28 cellular contexts compared by ENCODE assay signal in genomic region chr11:5983443-5983842, GRCh38. TPM values are rescaled to one million over a fixed set of nuclear protein-coding genes. Genes with fewer than 3 reads are reported as not detected.
"Had no signal": no experiment of that assay in that cellular context is flagged by ENCODE, and none has a peak within 500 bp of the region (broad histone marks: within the 10 kb centered on the region; RNA-seq: fewer than 3 reads in every experiment).

No MANE protein-coding gene starts in this region.

- H3K27ac ChIP-seq: cardiac muscle cell, epithelial cell of prostate, lower lobe of right lung, psoas muscle, thyroid gland had no signal

- H3K36me3 ChIP-seq: cardiac muscle cell, lower lobe of right lung, thyroid gland had no signal

- H3K9me3 Mint-ChIP-seq: activated naive CD8-positive, alpha-beta T cell treated with anti-CD3 and anti-CD28 coated beads, Interleukin-2, amount 10 ng/mL, durations not matched to agents 7 days and 5 days; effector memory CD8-positive, alpha-beta T cell had no signal

- H3K9me3 ChIP-seq: psoas muscle, thyroid gland had no signal

- H3K36me3 Mint-ChIP-seq: activated CD4-positive, alpha-beta memory T cell treated with anti-CD3 and anti-CD28 coated beads for 36 hours; activated naive CD8-positive, alpha-beta T cell treated with anti-CD3 and anti-CD28 coated beads, Interleukin-2, amount 10 ng/mL, durations not matched to agents 7 days and 5 days had no signal

- H3K4me3 Mint-ChIP-seq: activated B cell treated with CpG ODN at 0.5 μM for 24 hours; activated CD4-positive, alpha-beta memory T cell treated with anti-CD3 and anti-CD28 coated beads for 36 hours; activated naive CD8-positive, alpha-beta T cell treated with anti-CD3 and anti-CD28 coated beads, Interleukin-2, amount 10 ng/mL, durations not matched to agents 7 days and 5 days; activated T-helper 17 cell treated with anti-CD3 and anti-CD28 coated beads, Interleukin-2, amount 50 U/mL, for 72 hours; effector memory CD8-positive, alpha-beta T cell had no signal

- H3K4me1 ChIP-seq: lower lobe of right lung, psoas muscle, thyroid gland had no signal

- H3K4me3 ChIP-seq: cardiac muscle cell, lower lobe of right lung, psoas muscle, thyroid gland had no signal

- H3K4me1 Mint-ChIP-seq: activated B cell treated with CpG ODN at 0.5 μM for 24 hours; activated naive CD8-positive, alpha-beta T cell treated with anti-CD3 and anti-CD28 coated beads, Interleukin-2, amount 10 ng/mL, durations not matched to agents 7 days and 5 days; activated T-helper 17 cell treated with anti-CD3 and anti-CD28 coated beads, Interleukin-2, amount 50 U/mL, for 72 hours had no signal

- DNase-seq: activated B cell treated with CpG ODN at 0.5 μM for 24 hours; activated CD4-positive, alpha-beta memory T cell treated with anti-CD3 and anti-CD28 coated beads for 36 hours; activated CD4-positive, alpha-beta T cell treated with anti-CD3 and anti-CD28 coated beads for 4 hours; activated naive CD4-positive, alpha-beta T cell treated with Interleukin-2 at 50 U/mL for 16 hours; activated naive CD8-positive, alpha-beta T cell treated with anti-CD3 and anti-CD28 coated beads, Interleukin-2, amount 10 ng/mL, durations not matched to agents 7 days and 5 days; activated T-cell treated with anti-CD3 and anti-CD28 coated beads for 4 hours; amygdala; dermis blood vessel endothelial cell; effector memory CD8-positive, alpha-beta T cell; hypothalamus; lower lobe of right lung; psoas muscle; right cardiac atrium; stimulated activated CD4-positive, alpha-beta T cell treated with anti-CD3 and anti-CD28 coated beads, Interleukin-2, amount 100 ng/mL, for 24 hours; stimulated activated naive CD4-positive, alpha-beta T cell treated with Interleukin-2 at 50 U/mL for 16 hours; thyroid gland had no signal

- H3K27ac Mint-ChIP-seq: activated B cell treated with CpG ODN at 0.5 μM for 24 hours; activated CD4-positive, alpha-beta memory T cell treated with anti-CD3 and anti-CD28 coated beads for 36 hours; activated naive CD8-positive, alpha-beta T cell treated with anti-CD3 and anti-CD28 coated beads, Interleukin-2, amount 10 ng/mL, durations not matched to agents 7 days and 5 days; activated T-helper 17 cell treated with anti-CD3 and anti-CD28 coated beads, Interleukin-2, amount 50 U/mL, for 72 hours; effector memory CD8-positive, alpha-beta T cell had no signal

- H3K27me3 ChIP-seq: cardiac muscle cell, thyroid gland had no signal

- ATAC-seq: activated T-helper 17 cell treated with anti-CD3 and anti-CD28 coated beads, Interleukin-2, amount 50 U/mL, for 72 hours; effector memory CD8-positive, alpha-beta T cell; lower lobe of right lung; psoas muscle; right cardiac atrium had no signal

RNA-seq across cellular contexts. Expression of gene OR52L1, which starts 3.3 kb away (rescaled TPM):
- total RNA-seq: activated B cell treated with CpG ODN at 0.5 μM for 24 hours; activated CD4-positive, alpha-beta memory T cell treated with anti-CD3 and anti-CD28 coated beads for 36 hours; activated naive CD8-positive, alpha-beta T cell treated with anti-CD3 and anti-CD28 coated beads, Interleukin-2, amount 10 ng/mL, durations not matched to agents 7 days and 5 days; activated T-helper 17 cell treated with anti-CD3 and anti-CD28 coated beads, Interleukin-2, amount 50 U/mL, for 72 hours; chondrocyte; dermis blood vessel endothelial cell; lower lobe of right lung; myocyte; osteoblast; psoas muscle; right cardiac atrium; skeletal muscle tissue; subcutaneous adipose tissue; thyroid gland; urinary bladder had no signal
- polyA plus RNA-seq: cardiac muscle cell, keratinocyte, neural cell, psoas muscle, right cardiac atrium, urinary bladder had no signal

RNA-seq across cellular contexts. Expression of gene OR56A5, which starts 15.1 kb away (rescaled TPM):
- total RNA-seq: activated B cell treated with CpG ODN at 0.5 μM for 24 hours; activated CD4-positive, alpha-beta memory T cell treated with anti-CD3 and anti-CD28 coated beads for 36 hours; activated naive CD8-positive, alpha-beta T cell treated with anti-CD3 and anti-CD28 coated beads, Interleukin-2, amount 10 ng/mL, durations not matched to agents 7 days and 5 days; activated T-helper 17 cell treated with anti-CD3 and anti-CD28 coated beads, Interleukin-2, amount 50 U/mL, for 72 hours; cardiac muscle cell; chondrocyte; dermis blood vessel endothelial cell; frontal cortex; lower lobe of right lung; myocyte; osteoblast; psoas muscle; right cardiac atrium; skeletal muscle tissue; subcutaneous adipose tissue; thyroid gland; urinary bladder had no signal
- polyA plus RNA-seq: cardiac muscle cell, keratinocyte, neural cell, psoas muscle, right cardiac atrium, urinary bladder had no signal

RNA-seq across cellular contexts. Expression of gene OR56A4, which starts 23.3 kb away (rescaled TPM):
- total RNA-seq: activated B cell treated with CpG ODN at 0.5 μM for 24 hours; activated CD4-positive, alpha-beta memory T cell treated with anti-CD3 and anti-CD28 coated beads for 36 hours; activated naive CD8-positive, alpha-beta T cell treated with anti-CD3 and anti-CD28 coated beads, Interleukin-2, amount 10 ng/mL, durations not matched to agents 7 days and 5 days; activated T-helper 17 cell treated with anti-CD3 and anti-CD28 coated beads, Interleukin-2, amount 50 U/mL, for 72 hours; cardiac muscle cell; chondrocyte; dermis blood vessel endothelial cell; lower lobe of right lung; myocyte; osteoblast; psoas muscle; right cardiac atrium; skeletal muscle tissue; thyroid gland; urinary bladder had no signal
- polyA plus RNA-seq: cardiac muscle cell, keratinocyte, neural cell, psoas muscle, right cardiac atrium, urinary bladder had no signal

RNA-seq across cellular contexts. Expression of gene OR56A3, which starts 41.4 kb away (rescaled TPM):
- total RNA-seq: activated B cell treated with CpG ODN at 0.5 μM for 24 hours; activated CD4-positive, alpha-beta memory T cell treated with anti-CD3 and anti-CD28 coated beads for 36 hours; activated naive CD8-positive, alpha-beta T cell treated with anti-CD3 and anti-CD28 coated beads, Interleukin-2, amount 10 ng/mL, durations not matched to agents 7 days and 5 days; activated T-helper 17 cell treated with anti-CD3 and anti-CD28 coated beads, Interleukin-2, amount 50 U/mL, for 72 hours; cardiac muscle cell; chondrocyte; dermis blood vessel endothelial cell; frontal cortex; lower lobe of right lung; myocyte; osteoblast; psoas muscle; right cardiac atrium; skeletal muscle tissue; subcutaneous adipose tissue; thyroid gland; urinary bladder had no signal
- polyA plus RNA-seq: cardiac muscle cell, keratinocyte, neural cell, psoas muscle, right cardiac atrium, urinary bladder had no signal

RNA-seq across cellular contexts. Expression of gene OR56A1, which starts 47.1 kb away (rescaled TPM):
- total RNA-seq: activated B cell treated with CpG ODN at 0.5 μM for 24 hours; activated CD4-positive, alpha-beta memory T cell treated with anti-CD3 and anti-CD28 coated beads for 36 hours; activated naive CD8-positive, alpha-beta T cell treated with anti-CD3 and anti-CD28 coated beads, Interleukin-2, amount 10 ng/mL, durations not matched to agents 7 days and 5 days; activated T-helper 17 cell treated with anti-CD3 and anti-CD28 coated beads, Interleukin-2, amount 50 U/mL, for 72 hours; chondrocyte; dermis blood vessel endothelial cell; lower lobe of right lung; myocyte; psoas muscle; right cardiac atrium; thyroid gland had no signal
- polyA plus RNA-seq: cardiac muscle cell, keratinocyte, neural cell, psoas muscle, right cardiac atrium, urinary bladder had no signal
